In the genomic region with DNA sequence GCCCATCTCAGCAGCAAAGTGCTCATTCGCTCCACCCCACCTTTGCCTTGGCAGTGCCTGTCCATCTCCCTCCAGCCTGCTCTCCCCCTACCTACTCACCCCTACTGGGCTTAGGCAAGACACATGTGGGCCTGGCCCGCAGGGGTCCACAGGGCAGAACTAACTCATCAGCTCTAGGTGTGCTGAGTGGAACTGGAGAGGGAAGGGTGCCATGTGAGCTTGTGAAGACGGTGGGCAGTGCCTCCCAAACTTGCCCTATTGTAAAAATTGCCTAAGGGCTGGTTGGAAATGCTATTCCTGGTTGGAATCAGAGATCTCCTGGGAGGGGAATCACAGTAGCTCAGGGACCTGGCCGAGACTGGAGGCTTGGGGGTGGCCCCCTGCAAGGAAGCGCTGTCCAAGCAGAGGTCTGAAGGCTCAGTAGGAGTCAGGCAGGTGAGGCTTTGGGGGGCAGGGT, we compare ENCODE assay signal across 1 cellular context.
TF ChIP-seq lines count a peak whose summit lies in the region.

No MANE protein-coding gene starts in this region.

TF ChIP-seq in HCT116, 20 proteins besides CTCF, POLR2A, EP300 and RAD21 (continued from another document):
- TF ChIP-seq, protein P1, sequence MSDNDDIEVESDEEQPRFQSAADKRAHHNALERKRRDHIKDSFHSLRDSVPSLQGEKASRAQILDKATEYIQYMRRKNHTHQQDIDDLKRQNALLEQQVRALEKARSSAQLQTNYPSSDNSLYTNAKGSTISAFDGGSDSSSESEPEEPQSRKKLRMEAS (IDR thresholded peaks at IDR 0.05) = no peak
- TF ChIP-seq EZH2 (IDR thresholded peaks at IDR 0.05) (no peak), YY1 (IDR thresholded peaks at IDR 0.05; ENCODE audit: extremely low read depth, insufficient replicate concordance, low read depth, low read length) (no peak), EZH2phosphoT487 (IDR thresholded peaks at IDR 0.05; ENCODE audit: borderline replicate concordance) (no peak), JUND (IDR thresholded peaks at IDR 0.05) (no peak), ATF3 (IDR thresholded peaks at IDR 0.05) (no peak), POLR2AphosphoS5 (IDR thresholded peaks at IDR 0.05; ENCODE audit: low read depth, low read length) (no peak), CBX3 (IDR thresholded peaks at IDR 0.05; ENCODE audit: low read depth) (no peak), SIN3A (IDR thresholded peaks at IDR 0.05; ENCODE audit: low read depth) (no peak), EGR1 (IDR thresholded peaks at IDR 0.05; ENCODE audit: low read depth) (no peak), SP1 (IDR thresholded peaks at IDR 0.05; ENCODE audit: low read depth) (no peak)
- TF ChIP-seq, protein P2, sequence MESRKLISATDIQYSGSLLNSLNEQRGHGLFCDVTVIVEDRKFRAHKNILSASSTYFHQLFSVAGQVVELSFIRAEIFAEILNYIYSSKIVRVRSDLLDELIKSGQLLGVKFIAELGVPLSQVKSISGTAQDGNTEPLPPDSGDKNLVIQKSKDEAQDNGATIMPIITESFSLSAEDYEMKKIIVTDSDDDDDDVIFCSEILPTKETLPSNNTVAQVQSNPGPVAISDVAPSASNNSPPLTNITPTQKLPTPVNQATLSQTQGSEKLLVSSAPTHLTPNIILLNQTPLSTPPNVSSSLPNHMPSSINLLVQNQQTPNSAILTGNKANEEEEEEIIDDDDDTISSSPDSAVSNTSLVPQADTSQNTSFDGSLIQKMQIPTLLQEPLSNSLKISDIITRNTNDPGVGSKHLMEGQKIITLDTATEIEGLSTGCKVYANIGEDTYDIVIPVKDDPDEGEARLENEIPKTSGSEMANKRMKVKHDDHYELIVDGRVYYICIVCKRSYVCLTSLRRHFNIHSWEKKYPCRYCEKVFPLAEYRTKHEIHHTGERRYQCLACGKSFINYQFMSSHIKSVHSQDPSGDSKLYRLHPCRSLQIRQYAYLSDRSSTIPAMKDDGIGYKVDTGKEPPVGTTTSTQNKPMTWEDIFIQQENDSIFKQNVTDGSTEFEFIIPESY (IDR thresholded peaks at IDR 0.05; ENCODE audit: extremely low read depth, insufficient replicate concordance, low read length) = no peak
- TF ChIP-seq, protein P3, sequence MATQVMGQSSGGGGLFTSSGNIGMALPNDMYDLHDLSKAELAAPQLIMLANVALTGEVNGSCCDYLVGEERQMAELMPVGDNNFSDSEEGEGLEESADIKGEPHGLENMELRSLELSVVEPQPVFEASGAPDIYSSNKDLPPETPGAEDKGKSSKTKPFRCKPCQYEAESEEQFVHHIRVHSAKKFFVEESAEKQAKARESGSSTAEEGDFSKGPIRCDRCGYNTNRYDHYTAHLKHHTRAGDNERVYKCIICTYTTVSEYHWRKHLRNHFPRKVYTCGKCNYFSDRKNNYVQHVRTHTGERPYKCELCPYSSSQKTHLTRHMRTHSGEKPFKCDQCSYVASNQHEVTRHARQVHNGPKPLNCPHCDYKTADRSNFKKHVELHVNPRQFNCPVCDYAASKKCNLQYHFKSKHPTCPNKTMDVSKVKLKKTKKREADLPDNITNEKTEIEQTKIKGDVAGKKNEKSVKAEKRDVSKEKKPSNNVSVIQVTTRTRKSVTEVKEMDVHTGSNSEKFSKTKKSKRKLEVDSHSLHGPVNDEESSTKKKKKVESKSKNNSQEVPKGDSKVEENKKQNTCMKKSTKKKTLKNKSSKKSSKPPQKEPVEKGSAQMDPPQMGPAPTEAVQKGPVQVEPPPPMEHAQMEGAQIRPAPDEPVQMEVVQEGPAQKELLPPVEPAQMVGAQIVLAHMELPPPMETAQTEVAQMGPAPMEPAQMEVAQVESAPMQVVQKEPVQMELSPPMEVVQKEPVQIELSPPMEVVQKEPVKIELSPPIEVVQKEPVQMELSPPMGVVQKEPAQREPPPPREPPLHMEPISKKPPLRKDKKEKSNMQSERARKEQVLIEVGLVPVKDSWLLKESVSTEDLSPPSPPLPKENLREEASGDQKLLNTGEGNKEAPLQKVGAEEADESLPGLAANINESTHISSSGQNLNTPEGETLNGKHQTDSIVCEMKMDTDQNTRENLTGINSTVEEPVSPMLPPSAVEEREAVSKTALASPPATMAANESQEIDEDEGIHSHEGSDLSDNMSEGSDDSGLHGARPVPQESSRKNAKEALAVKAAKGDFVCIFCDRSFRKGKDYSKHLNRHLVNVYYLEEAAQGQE (IDR thresholded peaks at IDR 0.05; ENCODE audit: low read depth) = no peak
